In the genomic region with DNA sequence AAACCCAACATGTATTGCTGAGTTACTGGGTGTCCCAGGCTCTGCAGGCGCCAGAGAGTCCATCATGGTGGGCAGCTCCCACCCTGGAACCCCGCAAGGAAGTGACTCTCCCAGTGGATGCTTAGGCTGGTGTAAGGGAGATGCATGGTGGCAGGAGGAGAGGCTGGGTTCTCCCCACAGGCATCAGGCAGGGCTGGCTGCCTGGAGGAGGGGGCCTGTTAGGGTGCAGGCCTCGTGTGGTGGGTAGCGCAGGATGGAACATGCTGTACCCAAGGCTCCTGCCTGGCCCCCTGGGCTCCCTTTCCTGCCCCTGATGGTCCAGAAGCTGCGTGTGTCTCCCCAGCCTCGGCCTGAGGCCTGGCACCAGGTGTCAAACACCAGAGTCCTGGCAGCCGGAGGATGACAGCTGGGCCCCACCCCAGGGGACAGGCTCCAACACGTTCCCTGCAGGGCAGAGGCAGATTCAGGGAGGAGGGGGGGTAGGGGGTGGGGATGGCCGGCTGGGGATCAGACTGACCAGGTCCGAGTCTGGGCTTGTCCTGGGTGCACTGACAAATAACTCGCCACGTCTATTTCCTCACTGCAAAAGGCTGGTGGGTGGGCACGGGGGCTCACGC, we compare ENCODE assay signal across 16 cellular contexts. TPM values are rescaled to one million over a fixed set of nuclear protein-coding genes. Genes with fewer than 3 reads are reported as not detected.
A peak's percentile ranks its signal among the peaks of the same experiment; 100 is the strongest.
DNase-seq lines count a peak whose midpoint lies in the region; ATAC-seq and TF ChIP-seq lines count a peak whose summit lies in the region.
"Had no signal": no experiment of that assay in that cellular context is flagged by ENCODE, and none has a peak within 500 bp of the region (broad histone marks: within the 10 kb centered on the region; RNA-seq: fewer than 3 reads in every experiment).

No MANE protein-coding gene starts in this region.

- H3K4me3 Mint-ChIP-seq in chondrocyte (ENCODE audit: unreplicated experiment), result no peak overlapping the region
- no peak overlapping the region for H3K4me3 Mint-ChIP-seq in osteocyte (ENCODE audit: unreplicated experiment)
- H3K4me3 Mint-ChIP-seq: activated CD4-positive, alpha-beta memory T cell treated with anti-CD3 and anti-CD28 coated beads, Interleukin-2, amount 10 ng/mL, durations not matched to agents 7 days and 5 days had no signal

- peaks cover 7% of the 10 kb centered on the region for H3K27me3 Mint-ChIP-seq in chondrocyte (ENCODE audit: low read depth)
- no peaks in the 10 kb centered on the region for H3K27me3 Mint-ChIP-seq in osteocyte (ENCODE audit: unreplicated experiment)

- peaks cover 39% of the 10 kb centered on the region for H3K4me1 Mint-ChIP-seq in chondrocyte (ENCODE audit: low read depth)
- H3K4me1 Mint-ChIP-seq in osteocyte (ENCODE audit: unreplicated experiment), result peaks cover 41% of the 10 kb centered on the region

- TF ChIP-seq CTCF in chondrocyte (IDR thresholded peaks at IDR 0.05), result no peak
- no peak for TF ChIP-seq CTCF in osteocyte (IDR thresholded peaks at IDR 0.05)

- peak overlapping the region; percentile 73 for H3K27ac Mint-ChIP-seq in chondrocyte (ENCODE audit: unreplicated experiment)
- peak overlapping the region; percentile 68 for H3K27ac Mint-ChIP-seq in osteocyte (ENCODE audit: unreplicated experiment)
- H3K27ac Mint-ChIP-seq: activated CD4-positive, alpha-beta memory T cell treated with anti-CD3 and anti-CD28 coated beads, Interleukin-2, amount 10 ng/mL, durations not matched to agents 7 days and 5 days had no signal

- DNase-seq in D341Med (ENCODE audit: low spot score), result peak; percentile 59
- peak; percentile 60 for DNase-seq in NCI-H1694 treated with DMSO at 0.1 percent for 48 hours (lab: John Stamatoyannopoulos, UW)
- DNase-seq in chondrocyte (ENCODE audit: low spot score), result no peak
- DNase-seq in osteocyte (ENCODE audit: extremely low spot score, unreplicated experiment), result no peak
- DNase-seq in stimulated activated CD4-positive, alpha-beta T cell treated with anti-CD3 and anti-CD28 coated beads, Interleukin-4, amount 100 ng/mL, for 24 hours, result no peak
- DNase-seq in MV-4-11 (lab: John Stamatoyannopoulos, UW), result no peak
- no peak for DNase-seq in NCI-H1092 treated with DMSO at 0.1 percent for 48 hours (lab: John Stamatoyannopoulos, UW)
- DNase-seq: activated CD4-positive, alpha-beta memory T cell treated with anti-CD3 and anti-CD28 coated beads, Interleukin-2, amount 10 ng/mL, durations not matched to agents 7 days and 5 days; activated gamma-delta T cell; central memory CD4-positive, alpha-beta T cell; MM.1S; stimulated activated CD4-positive, alpha-beta T cell treated with anti-CD3 and anti-CD28 coated beads, Interleukin-12 subunit alpha, Interleukin-12 subunit beta, amount 100 ng/mL, for 4 hours had no signal

- H3K36me3 Mint-ChIP-seq in chondrocyte (ENCODE audit: low read depth) (no peaks in the 10 kb centered on the region), osteocyte (ENCODE audit: unreplicated experiment) (no peaks in the 10 kb centered on the region)

- no peak for ATAC-seq in GM21825 (IDR thresholded peaks at IDR 0.05; ENCODE audit: unreplicated experiment)

- H3K9me3 Mint-ChIP-seq in chondrocyte (ENCODE audit: low read depth) (no peaks in the 10 kb centered on the region), osteocyte (ENCODE audit: unreplicated experiment) (no peaks in the 10 kb centered on the region)
- H3K9me3 Mint-ChIP-seq: activated CD4-positive, alpha-beta memory T cell treated with anti-CD3 and anti-CD28 coated beads, Interleukin-2, amount 10 ng/mL, durations not matched to agents 7 days and 5 days had no signal

RNA-seq across cellular contexts. Expression of gene CIBAR2, which starts 40.2 kb away (rescaled TPM):
- total RNA-seq in chondrocyte (not detected in 3 replicates), osteocyte (not detected in 2 replicates)
- total RNA-seq: activated CD4-positive, alpha-beta memory T cell treated with anti-CD3 and anti-CD28 coated beads, Interleukin-2, amount 10 ng/mL, durations not matched to agents 7 days and 5 days; Daoy; mononuclear cell; T-helper 2 cell treated with Interferon-gamma antibody and Interleukin-4, amounts not matched to agents 100 ng/mL and 5 ng/mL, for 36 hours had no signal

Comparison
In these comparisons a context has a peak if more than half of its experiments do, and no peak if none do; other contexts are left out.
1. DNase-seq: peak in D341Med (single experiment) and NCI-H1694 treated with DMSO at 0.1 percent for 48 hours (single experiment); none in chondrocyte (single experiment), osteocyte (single experiment), stimulated activated CD4-positive, alpha-beta T cell treated with anti-CD3 and anti-CD28 coated beads, Interleukin-4, amount 100 ng/mL, for 24 hours (single experiment), MV-4-11 (single experiment) and NCI-H1092 treated with DMSO at 0.1 percent for 48 hours (single experiment).